In genomic region chr3:81851166-81851565, GRCh38 we compare ENCODE assay signal across 16 cellular contexts.
DNase-seq lines count a peak whose midpoint lies in the region; ATAC-seq and TF ChIP-seq lines count a peak whose summit lies in the region.
"Had no signal": no experiment of that assay in that cellular context is flagged by ENCODE, and none has a peak within 500 bp of the region (broad histone marks: within the 10 kb centered on the region; RNA-seq: fewer than 3 reads in every experiment).

No MANE protein-coding gene starts in this region.

- H3K4me1 Mint-ChIP-seq in CD4-positive, alpha-beta T cell (ENCODE audit: low read depth): no peaks in the 10 kb centered on the region
- H3K4me1 Mint-ChIP-seq: B cell; CD4-positive, alpha-beta memory T cell had no signal

- no peaks in the 10 kb centered on the region for H3K9me3 Mint-ChIP-seq in CD4-positive, alpha-beta T cell
- H3K9me3 Mint-ChIP-seq: CD4-positive, alpha-beta memory T cell had no signal

- CTCF ChIA-PET in CD4-positive, alpha-beta T cell (lab: Charles Lee): no interaction called here

- no peak overlapping the region for H3K4me3 Mint-ChIP-seq in CD4-positive, alpha-beta T cell
- H3K4me3 Mint-ChIP-seq: B cell; CD4-positive, alpha-beta memory T cell had no signal

- POLR2A ChIA-PET in CD4-positive, alpha-beta T cell (lab: Charles Lee): no interaction called here

- H3K27me3 Mint-ChIP-seq in CD4-positive, alpha-beta T cell: no peaks in the 10 kb centered on the region
- H3K27me3 Mint-ChIP-seq: B cell; CD4-positive, alpha-beta memory T cell had no signal

- TF ChIP-seq CTCF in CD4-positive, alpha-beta T cell (IDR thresholded peaks at IDR 0.05): no peak

- H3K9me3 ChIP-seq in CD4-positive, alpha-beta T cell (ENCODE audit: control insufficient read depth, low read length): no peaks in the 10 kb centered on the region
- H3K9me3 ChIP-seq: HAP-1 had no signal

- no peak overlapping the region for H3K27ac ChIP-seq in CD4-positive, alpha-beta T cell (ENCODE audit: low read depth, low read length)

- DNase-seq in COLO829 (ENCODE audit: low spot score) (peak; percentile 78), NCI-H69 (lab: John Stamatoyannopoulos, UW) (peak; percentile 41), astrocyte of the hippocampus (ENCODE audit: low read depth, low spot score) (peak; percentile 3), foreskin melanocyte (peak; percentile 67), NK-92 (lab: John Stamatoyannopoulos, UW; ENCODE audit: unreplicated experiment) (no peak)
- no peak for DNase-seq in CD4-positive, alpha-beta T cell
- DNase-seq: C1 segment of cervical spinal cord; CD4-positive, alpha-beta memory T cell; COR-L47; DMS153; DMS79 treated with DMSO at 0.1 percent for 48 hours; GDM1 had no signal

- H3K36me3 Mint-ChIP-seq in CD4-positive, alpha-beta T cell (ENCODE audit: low read depth): no peaks in the 10 kb centered on the region
- H3K36me3 Mint-ChIP-seq: CD4-positive, alpha-beta memory T cell had no signal

- H3K27me3 ChIP-seq in CD4-positive, alpha-beta T cell (ENCODE audit: control insufficient read depth, insufficient read depth, low read length): no peaks in the 10 kb centered on the region

- ATAC-seq in CD4-positive, alpha-beta T cell (ENCODE audit: poor library complexity): no peak
- ATAC-seq in GM21786 (IDR thresholded peaks at IDR 0.05; ENCODE audit: unreplicated experiment): no peak
- ATAC-seq: HepG2 had no signal

- intact Hi-C loops in CD4-positive, alpha-beta T cell (cut with DNase I, micrococcal nuclease): no loop called here

- H3K27ac Mint-ChIP-seq in CD4-positive, alpha-beta T cell: no peak overlapping the region
- H3K27ac Mint-ChIP-seq: B cell; CD4-positive, alpha-beta memory T cell had no signal

Comparison
In these comparisons a context has a peak if more than half of its experiments do, and no peak if none do; other contexts are left out.
1. DNase-seq: peak in COLO829 (single experiment), NCI-H69 (single experiment), astrocyte of the hippocampus (single experiment) and foreskin melanocyte (single experiment); none in NK-92 (single experiment) and CD4-positive, alpha-beta T cell (0 of 10).